In the genomic region with DNA sequence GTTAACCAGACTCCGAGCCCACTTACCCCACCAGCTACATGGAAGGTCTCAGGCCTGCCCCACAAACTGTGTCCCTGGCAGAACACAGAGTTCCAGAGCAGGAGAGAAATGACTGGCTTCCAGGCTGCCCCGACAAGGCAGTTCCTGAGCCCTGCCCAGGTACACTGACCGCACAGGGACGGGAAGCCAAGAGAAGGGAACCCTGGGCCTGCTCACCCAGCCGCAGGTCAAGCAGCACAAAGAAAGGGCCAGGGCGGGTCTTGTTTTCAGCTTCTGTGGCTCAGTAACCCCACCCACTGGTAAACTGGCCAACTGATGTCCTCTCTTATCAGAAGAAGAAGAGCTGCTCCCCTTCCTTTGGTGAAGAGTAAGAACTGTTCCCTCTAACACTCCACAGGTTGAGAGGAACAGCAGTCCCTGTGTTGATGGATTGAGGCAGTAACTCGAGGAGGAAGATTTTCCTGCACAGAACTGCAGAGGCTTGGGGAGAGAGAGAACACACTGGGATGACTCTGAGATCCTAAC, we compare ENCODE assay signal across 8 cellular contexts.
A peak's percentile ranks its signal among the peaks of the same experiment; 100 is the strongest.
DNase-seq lines count a peak whose midpoint lies in the region; ATAC-seq and TF ChIP-seq lines count a peak whose summit lies in the region.

No MANE protein-coding gene starts in this region.

- H3K27me3 ChIP-seq in OCI-LY3 (ENCODE audit: low read depth, low read length) = peaks cover 53% of the 10 kb centered on the region
- H3K27me3 ChIP-seq in endocrine pancreas (ENCODE audit: control insufficient read depth, insufficient read depth, low read length) = no peaks in the 10 kb centered on the region
- no peaks in the 10 kb centered on the region for H3K27me3 ChIP-seq in neural progenitor cell

- H4K20me1 ChIP-seq in OCI-LY3 (ENCODE audit: insufficient read depth, low read length) = no peaks in the 10 kb centered on the region
- H4K20me1 ChIP-seq in neural progenitor cell (ENCODE audit: low read depth) = no peaks in the 10 kb centered on the region

- H3K9me3 ChIP-seq in OCI-LY3 (ENCODE audit: insufficient read depth, low read length) = no peaks in the 10 kb centered on the region
- no peaks in the 10 kb centered on the region for H3K9me3 ChIP-seq in endocrine pancreas (ENCODE audit: control insufficient read depth, low read length)
- no peaks in the 10 kb centered on the region for H3K9me3 ChIP-seq in neural progenitor cell (ENCODE audit: low read depth)

- H3K36me3 ChIP-seq in OCI-LY3 (replicated peaks; ENCODE audit: low read depth, low read length) (no peaks in the 10 kb centered on the region), endocrine pancreas (ENCODE audit: control insufficient read depth, insufficient read depth, low read length) (no peaks in the 10 kb centered on the region), neural progenitor cell (no peaks in the 10 kb centered on the region)

- DNase-seq in GM12865 (ENCODE audit: low read depth) = peak; percentile 91
- DNase-seq in neural progenitor cell (ENCODE audit: low spot score) = peak; percentile 40
- no peak for DNase-seq in ecto neural progenitor cell (ENCODE audit: low spot score)
- no peak for DNase-seq in DMS 273 (lab: John Stamatoyannopoulos, UW; ENCODE audit: unreplicated experiment)
- no peak for DNase-seq in DMS79 (lab: John Stamatoyannopoulos, UW)

- H2AFZ ChIP-seq in OCI-LY3 (ENCODE audit: low read depth, low read length) (no peak overlapping the region), neural progenitor cell (replicated peaks) (no peak overlapping the region)

- no peak overlapping the region for H3K9ac ChIP-seq in OCI-LY3 (ENCODE audit: low read length)
- H3K9ac ChIP-seq in endocrine pancreas (ENCODE audit: control insufficient read depth, insufficient read depth, low read length) = peak overlapping the region; percentile 31
- H3K9ac ChIP-seq in neural progenitor cell = no peak overlapping the region

- H3K27ac ChIP-seq in OCI-LY3 (ENCODE audit: low read length) = no peak overlapping the region
- H3K27ac ChIP-seq in neural progenitor cell = no peak overlapping the region

- peaks cover 10% of the 10 kb centered on the region for H3K36me3 Mint-ChIP-seq in neural progenitor cell

- H3K79me2 ChIP-seq in OCI-LY3 (ENCODE audit: low read length) = no peaks in the 10 kb centered on the region
- H3K79me2 ChIP-seq in neural progenitor cell (ENCODE audit: low read depth) = no peaks in the 10 kb centered on the region

- H3K4me3 ChIP-seq in GM12865 (ENCODE audit: low read depth, low read length) (peak overlapping the region; percentile 63), OCI-LY3 (ENCODE audit: low read length) (no peak overlapping the region), endocrine pancreas (ENCODE audit: control insufficient read depth, insufficient read depth, low read length) (no peak overlapping the region), neural progenitor cell (no peak overlapping the region)

- peak; percentile 26 for TF ChIP-seq CTCF in GM12865 (IDR thresholded peaks at IDR 0.05; ENCODE audit: insufficient read depth, low read depth, low read length, missing control alignments)
- TF ChIP-seq CTCF in OCI-LY3 (IDR thresholded peaks at IDR 0.05; ENCODE audit: low read depth, low read length) = peak; percentile 39
- peak; percentile 14 for TF ChIP-seq CTCF in neural progenitor cell (IDR thresholded peaks at IDR 0.05)

- H3K4me3 Mint-ChIP-seq in neural progenitor cell = no peak overlapping the region

- no peaks in the 10 kb centered on the region for H3K9me3 Mint-ChIP-seq in neural progenitor cell

- peaks cover 48% of the 10 kb centered on the region for H3K4me1 ChIP-seq in OCI-LY3 (ENCODE audit: low read length)
- peaks cover 23% of the 10 kb centered on the region for H3K4me1 ChIP-seq in endocrine pancreas (ENCODE audit: control insufficient read depth, insufficient read depth, low read length)
- peaks cover 5% of the 10 kb centered on the region for H3K4me1 ChIP-seq in neural progenitor cell

- peak; percentile 38 for ATAC-seq in GM21723 (IDR thresholded peaks at IDR 0.05; ENCODE audit: unreplicated experiment)

- H3K27ac Mint-ChIP-seq in neural progenitor cell = no peak overlapping the region

- H3K27me3 Mint-ChIP-seq in neural progenitor cell (ENCODE audit: insufficient read depth, low read depth) = peaks cover 2% of the 10 kb centered on the region

- no peaks in the 10 kb centered on the region for H3F3A ChIP-seq in neural progenitor cell (ENCODE audit: low read depth)

- H3K4me1 Mint-ChIP-seq in neural progenitor cell = peaks cover 16% of the 10 kb centered on the region

- peak overlapping the region; percentile 24 for H3K4me2 ChIP-seq in OCI-LY3 (ENCODE audit: low read length)
- H3K4me2 ChIP-seq in neural progenitor cell = no peak overlapping the region

Comparison
In these comparisons a context has a peak if more than half of its experiments do, and no peak if none do; other contexts are left out.
1. DNase-seq: peak in GM12865 (single experiment) and neural progenitor cell (single experiment); none in ecto neural progenitor cell (single experiment), DMS 273 (single experiment) and DMS79 (single experiment).
2. Peak in every context shown above with its lines, with median percentiles within 50 percentile points of each other: CTCF ChIP-seq.